1 cellular context compared by ENCODE assay signal in genomic region chr10:77527839-77528238, GRCh38.
A peak's percentile ranks its signal among the peaks of the same experiment; 100 is the strongest.
TF ChIP-seq lines count a peak whose summit lies in the region.

No MANE protein-coding gene starts in this region.

TF ChIP-seq in K562, 482 proteins besides CTCF, POLR2A, EP300 and RAD21 (continued from another document):
- TF ChIP-seq ZNF398 (CRISPR knock-in tag; IDR thresholded peaks at IDR 0.05), result no peak
- TF ChIP-seq RBM34 (IDR thresholded peaks at IDR 0.05; ENCODE audit: borderline replicate concordance, insufficient read depth, low read length), result no peak
- no peak for TF ChIP-seq FOXP4 (CRISPR knock-in tag; IDR thresholded peaks at IDR 0.05; ENCODE audit: borderline replicate concordance)
- TF ChIP-seq LEF1 (IDR thresholded peaks at IDR 0.05), result no peak
- no peak for TF ChIP-seq MCM2 (IDR thresholded peaks at IDR 0.05; ENCODE audit: low read depth)
- TF ChIP-seq MAFK (IDR thresholded peaks at IDR 0.05; ENCODE audit: low read length), result no peak
- peak; percentile 34 for TF ChIP-seq RBM25 (IDR thresholded peaks at IDR 0.05; ENCODE audit: low read depth, low read length, severe bottlenecking)
- no peak for TF ChIP-seq ZNF77 (CRISPR knock-in tag; IDR thresholded peaks at IDR 0.05)
- no peak for TF ChIP-seq IFI16 (CRISPR knock-in tag; IDR thresholded peaks at IDR 0.05)
- no peak for TF ChIP-seq CCNT2 (IDR thresholded peaks at IDR 0.05; ENCODE audit: borderline replicate concordance, extremely low read depth, insufficient read length, low read depth, low read length)
- TF ChIP-seq BCOR (IDR thresholded peaks at IDR 0.05), result peak; percentile 22; the same call in 1 of the 2 replicates
- no peak for TF ChIP-seq ARID4B (CRISPR knock-in tag; IDR thresholded peaks at IDR 0.05)
- TF ChIP-seq NR2C2 (CRISPR knock-in tag; IDR thresholded peaks at IDR 0.05), result no peak
- TF ChIP-seq NR2C2 (tag; IDR thresholded peaks at IDR 0.05), result no peak
- no peak for TF ChIP-seq ZBTB7A (IDR thresholded peaks at IDR 0.05; ENCODE audit: borderline replicate concordance, control insufficient read depth, low read depth, low read length)
- TF ChIP-seq PHTF2 (CRISPR knock-in tag; IDR thresholded peaks at IDR 0.05), result no peak
- no peak for TF ChIP-seq RERE (CRISPR knock-in tag; IDR thresholded peaks at IDR 0.05; ENCODE audit: borderline replicate concordance)
- no peak for TF ChIP-seq ZKSCAN8 (CRISPR knock-in tag; IDR thresholded peaks at IDR 0.05)
- no peak for TF ChIP-seq ZNF655 (CRISPR knock-in tag; IDR thresholded peaks at IDR 0.05)
- TF ChIP-seq ZNF197 (CRISPR knock-in tag; IDR thresholded peaks at IDR 0.05; ENCODE audit: low read depth), result no peak
- no peak for TF ChIP-seq ZNF133 (CRISPR knock-in tag; IDR thresholded peaks at IDR 0.05)
- no peak for TF ChIP-seq NUFIP1 (IDR thresholded peaks at IDR 0.05; ENCODE audit: partially characterized antibody)
- no peak for TF ChIP-seq ZNF449 (CRISPR knock-in tag; IDR thresholded peaks at IDR 0.05)
- no peak for TF ChIP-seq HMG20B (CRISPR knock-in tag; IDR thresholded peaks at IDR 0.05)
